ENCODE assay signal across 15 cellular contexts in the genomic region with DNA sequence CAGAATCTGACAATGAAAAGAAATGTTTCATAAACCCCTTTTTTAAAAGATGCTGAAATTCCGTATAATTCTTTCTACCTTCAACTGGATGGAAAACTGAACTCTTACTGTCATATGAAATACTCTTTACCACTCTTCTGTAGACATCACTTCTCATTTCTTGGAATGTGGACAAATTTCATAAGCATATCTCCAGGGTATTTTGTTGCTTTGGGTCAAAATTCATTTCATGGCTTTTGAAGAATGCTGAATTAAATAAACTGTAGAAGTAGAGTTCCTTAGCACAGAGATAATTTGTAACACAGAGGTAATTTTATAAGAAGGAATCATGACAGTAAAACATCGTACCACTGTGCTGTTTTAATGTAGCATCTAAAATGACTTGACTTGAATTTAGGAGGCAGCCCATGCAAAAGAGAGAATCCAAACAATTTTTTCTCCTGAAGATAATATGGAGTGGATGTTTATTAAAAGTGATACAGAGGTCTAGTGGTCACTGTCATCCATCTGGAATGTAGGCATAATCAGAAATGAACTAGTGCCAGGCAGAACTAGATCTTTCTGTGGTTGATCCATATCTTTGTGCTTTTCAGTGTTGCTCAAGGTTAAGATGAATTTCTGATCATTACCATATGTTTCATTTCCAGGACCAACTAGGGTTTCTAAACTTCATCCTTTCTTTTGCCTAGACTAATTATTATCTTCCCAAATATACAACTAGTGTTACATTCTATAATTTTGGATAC.
DNase-seq lines count a peak whose midpoint lies in the region; ATAC-seq and TF ChIP-seq lines count a peak whose summit lies in the region.
"Had no signal": no experiment of that assay in that cellular context is flagged by ENCODE, and none has a peak within 500 bp of the region (broad histone marks: within the 10 kb centered on the region; RNA-seq: fewer than 3 reads in every experiment).

No MANE protein-coding gene starts in this region.

- H3K27me3 ChIP-seq in PC-3 (ENCODE audit: low read length): no peaks in the 10 kb centered on the region
- H3K27me3 ChIP-seq: MG63, spleen, thyroid gland had no signal

- CTCF ChIA-PET in PC-3 (lab: Charles Lee): no interaction called here

- H3K27ac ChIP-seq in PC-3 (ENCODE audit: low read length): no peak overlapping the region
- H3K27ac ChIP-seq: spleen, thyroid gland had no signal

- no peaks in the 10 kb centered on the region for H4K20me1 ChIP-seq in PC-3 (ENCODE audit: low read length)

- H2AFZ ChIP-seq in PC-3 (ENCODE audit: low read length): no peak overlapping the region

- POLR2A ChIA-PET in PC-3 (lab: Charles Lee; ENCODE audit: unreplicated experiment): no interaction called here

- no peaks in the 10 kb centered on the region for H3K36me3 ChIP-seq in PC-3 (ENCODE audit: low read depth, low read length)
- H3K36me3 ChIP-seq: MG63, spleen, thyroid gland had no signal

- no peak overlapping the region for H3K9ac ChIP-seq in PC-3 (ENCODE audit: low read length)

- no peak for ATAC-seq in PC-3
- ATAC-seq in sciatic nerve: peak; percentile 60
- ATAC-seq in GM18873 (IDR thresholded peaks at IDR 0.05; ENCODE audit: low FRiP score, unreplicated experiment): no peak
- ATAC-seq: naive thymus-derived CD4-positive, alpha-beta T cell had no signal

- no peaks in the 10 kb centered on the region for H3K79me2 ChIP-seq in PC-3 (ENCODE audit: low read length)

- H3K9me3 ChIP-seq in PC-3 (ENCODE audit: low read length): no peaks in the 10 kb centered on the region
- H3K9me3 ChIP-seq: MG63, spleen, thyroid gland had no signal

- no peaks in the 10 kb centered on the region for H3F3A ChIP-seq in PC-3 (ENCODE audit: low read length, unreplicated experiment)

- H3K9me2 ChIP-seq in PC-3 (replicated peaks; ENCODE audit: low read length): no peaks in the 10 kb centered on the region

- intact Hi-C loops in PC-3 (cut with micrococcal nuclease) (no loop called here), sciatic nerve (cut with DNase I) (no loop called here)

- no peak overlapping the region for H3K4me2 ChIP-seq in PC-3 (ENCODE audit: low read length)

- H3K4me1 ChIP-seq in PC-3 (ENCODE audit: insufficient read depth, low read length): peaks cover 15% of the 10 kb centered on the region
- H3K4me1 ChIP-seq: spleen, thyroid gland had no signal

- H3K4me3 ChIP-seq in PC-3 (ENCODE audit: low read length) (no peak overlapping the region), epithelial cell of esophagus (ENCODE audit: low read length) (no peak overlapping the region)
- H3K4me3 ChIP-seq: MG63, spleen, thyroid gland had no signal

- DNase-seq in GM04503 (ENCODE audit: low read depth): peak; percentile 18
- DNase-seq in PC-3: peak; percentile 41
- DNase-seq in epithelial cell of esophagus (ENCODE audit: low read depth): peak; percentile 8
- no peak for DNase-seq in sciatic nerve (ENCODE audit: low spot score)
- no peak for DNase-seq in activated CD8-positive, alpha-beta memory T cell treated with anti-CD3 and anti-CD28 coated beads, Interleukin-2, amount 50 U/mL, for 48 hours
- no peak for DNase-seq in HuH-7 (ENCODE audit: low spot score)
- DNase-seq: activated naive CD8-positive, alpha-beta T cell treated with anti-CD3 and anti-CD28 coated beads, Interleukin-2, amount 10 ng/mL, durations not matched to agents 7 days and 5 days; C1 segment of cervical spinal cord; DMS 273 treated with DMSO at 0.1 percent for 48 hours; MG63; naive thymus-derived CD4-positive, alpha-beta T cell; NCI-H1694 treated with DMSO at 0.1 percent for 48 hours; spleen; thyroid gland had no signal

- no TSS peak for BruUV-seq in PC-3 (replicated peaks; lab: Mats Ljungman, UMichigan)

- no peak for TF ChIP-seq CTCF in PC-3 (conservative IDR thresholded peaks at IDR 0.05; ENCODE audit: low read depth, low read length)
- no peak for TF ChIP-seq CTCF in epithelial cell of esophagus (IDR thresholded peaks at IDR 0.05; ENCODE audit: insufficient read depth, low read depth, low read length, missing control alignments)

Comparison
In these comparisons a context has a peak if more than half of its experiments do, and no peak if none do; other contexts are left out.
1. DNase-seq: peak in GM04503 (single experiment), PC-3 (single experiment) and epithelial cell of esophagus (single experiment); none in sciatic nerve (single experiment), activated CD8-positive, alpha-beta memory T cell treated with anti-CD3 and anti-CD28 coated beads, Interleukin-2, amount 50 U/mL, for 48 hours (single experiment) and HuH-7 (single experiment).